In the genomic region with DNA sequence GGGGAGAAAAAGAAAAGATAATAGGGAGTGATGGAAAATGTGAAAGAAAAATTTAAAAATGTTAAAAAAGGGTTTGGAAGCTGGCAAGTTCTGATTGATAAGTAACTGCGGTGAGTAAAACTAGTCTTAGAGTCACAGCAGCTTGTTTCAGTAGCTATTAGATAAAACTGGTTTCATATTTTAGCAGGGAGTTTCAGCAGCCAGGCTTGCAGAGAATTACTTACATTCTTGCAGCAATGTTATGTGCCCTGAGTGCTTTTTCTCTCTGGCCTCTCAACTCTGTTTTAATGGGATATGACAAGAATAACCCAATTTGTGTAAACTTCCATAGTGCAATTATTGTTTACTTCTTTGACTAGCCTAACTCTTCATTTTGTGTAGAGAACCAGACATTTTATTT, we compare ENCODE assay signal across 1 cellular context.
TF ChIP-seq lines count a peak whose summit lies in the region.

No MANE protein-coding gene starts in this region.

TF ChIP-seq in K562, 482 proteins besides CTCF, POLR2A, EP300 and RAD21:
- TF ChIP-seq, protein P1, sequence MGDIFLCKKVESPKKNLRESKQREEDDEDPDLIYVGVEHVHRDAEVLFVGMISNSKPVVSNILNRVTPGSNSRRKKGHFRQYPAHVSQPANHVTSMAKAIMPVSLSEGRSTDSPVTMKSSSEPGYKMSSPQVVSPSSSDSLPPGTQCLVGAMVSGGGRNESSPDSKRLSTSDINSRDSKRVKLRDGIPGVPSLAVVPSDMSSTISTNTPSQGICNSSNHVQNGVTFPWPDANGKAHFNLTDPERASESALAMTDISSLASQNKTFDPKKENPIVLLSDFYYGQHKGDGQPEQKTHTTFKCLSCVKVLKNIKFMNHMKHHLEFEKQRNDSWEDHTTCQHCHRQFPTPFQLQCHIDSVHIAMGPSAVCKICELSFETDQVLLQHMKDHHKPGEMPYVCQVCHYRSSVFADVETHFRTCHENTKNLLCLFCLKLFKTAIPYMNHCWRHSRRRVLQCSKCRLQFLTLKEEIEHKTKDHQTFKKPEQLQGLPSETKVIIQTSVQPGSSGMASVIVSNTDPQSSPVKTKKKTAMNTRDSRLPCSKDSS (IDR thresholded peaks at IDR 0.05; ENCODE audit: low read depth, partially characterized antibody), result no peak
- TF ChIP-seq KAT7 (CRISPR knock-in tag; IDR thresholded peaks at IDR 0.05; ENCODE audit: borderline replicate concordance) (no peak), JUN (IDR thresholded peaks at IDR 0.05; ENCODE audit: borderline replicate concordance, low read depth, low read length) (no peak), JUN (CRISPR knock-in tag; IDR thresholded peaks at IDR 0.05; ENCODE audit: borderline replicate concordance) (no peak), SAFB (IDR thresholded peaks at IDR 0.05; ENCODE audit: borderline replicate concordance, low read depth, low read length) (no peak), ZNF121 (CRISPR knock-in tag; conservative IDR thresholded peaks at IDR 0.05) (no peak), BCOR (IDR thresholded peaks at IDR 0.05) (no peak), RCOR1 (IDR thresholded peaks at IDR 0.05; ENCODE audit: borderline replicate concordance in 1 of 2, low read depth in 2 of 2, low read length in 2 of 2) (no peak), ZNF583 (CRISPR knock-in tag; IDR thresholded peaks at IDR 0.05) (no peak), SMARCB1 (IDR thresholded peaks at IDR 0.05; ENCODE audit: insufficient read length, low read depth) (no peak)
- TF ChIP-seq, protein P2, sequence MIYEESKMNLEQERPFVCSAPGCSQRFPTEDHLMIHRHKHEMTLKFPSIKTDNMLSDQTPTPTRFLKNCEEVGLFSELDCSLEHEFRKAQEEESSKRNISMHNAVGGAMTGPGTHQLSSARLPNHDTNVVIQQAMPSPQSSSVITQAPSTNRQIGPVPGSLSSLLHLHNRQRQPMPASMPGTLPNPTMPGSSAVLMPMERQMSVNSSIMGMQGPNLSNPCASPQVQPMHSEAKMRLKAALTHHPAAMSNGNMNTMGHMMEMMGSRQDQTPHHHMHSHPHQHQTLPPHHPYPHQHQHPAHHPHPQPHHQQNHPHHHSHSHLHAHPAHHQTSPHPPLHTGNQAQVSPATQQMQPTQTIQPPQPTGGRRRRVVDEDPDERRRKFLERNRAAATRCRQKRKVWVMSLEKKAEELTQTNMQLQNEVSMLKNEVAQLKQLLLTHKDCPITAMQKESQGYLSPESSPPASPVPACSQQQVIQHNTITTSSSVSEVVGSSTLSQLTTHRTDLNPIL (CRISPR knock-in tag; IDR thresholded peaks at IDR 0.05), result no peak
- TF ChIP-seq, protein P3, sequence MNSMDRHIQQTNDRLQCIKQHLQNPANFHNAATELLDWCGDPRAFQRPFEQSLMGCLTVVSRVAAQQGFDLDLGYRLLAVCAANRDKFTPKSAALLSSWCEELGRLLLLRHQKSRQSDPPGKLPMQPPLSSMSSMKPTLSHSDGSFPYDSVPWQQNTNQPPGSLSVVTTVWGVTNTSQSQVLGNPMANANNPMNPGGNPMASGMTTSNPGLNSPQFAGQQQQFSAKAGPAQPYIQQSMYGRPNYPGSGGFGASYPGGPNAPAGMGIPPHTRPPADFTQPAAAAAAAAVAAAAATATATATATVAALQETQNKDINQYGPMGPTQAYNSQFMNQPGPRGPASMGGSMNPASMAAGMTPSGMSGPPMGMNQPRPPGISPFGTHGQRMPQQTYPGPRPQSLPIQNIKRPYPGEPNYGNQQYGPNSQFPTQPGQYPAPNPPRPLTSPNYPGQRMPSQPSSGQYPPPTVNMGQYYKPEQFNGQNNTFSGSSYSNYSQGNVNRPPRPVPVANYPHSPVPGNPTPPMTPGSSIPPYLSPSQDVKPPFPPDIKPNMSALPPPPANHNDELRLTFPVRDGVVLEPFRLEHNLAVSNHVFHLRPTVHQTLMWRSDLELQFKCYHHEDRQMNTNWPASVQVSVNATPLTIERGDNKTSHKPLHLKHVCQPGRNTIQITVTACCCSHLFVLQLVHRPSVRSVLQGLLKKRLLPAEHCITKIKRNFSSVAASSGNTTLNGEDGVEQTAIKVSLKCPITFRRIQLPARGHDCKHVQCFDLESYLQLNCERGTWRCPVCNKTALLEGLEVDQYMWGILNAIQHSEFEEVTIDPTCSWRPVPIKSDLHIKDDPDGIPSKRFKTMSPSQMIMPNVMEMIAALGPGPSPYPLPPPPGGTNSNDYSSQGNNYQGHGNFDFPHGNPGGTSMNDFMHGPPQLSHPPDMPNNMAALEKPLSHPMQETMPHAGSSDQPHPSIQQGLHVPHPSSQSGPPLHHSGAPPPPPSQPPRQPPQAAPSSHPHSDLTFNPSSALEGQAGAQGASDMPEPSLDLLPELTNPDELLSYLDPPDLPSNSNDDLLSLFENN (IDR thresholded peaks at IDR 0.05; ENCODE audit: low read depth in 2 of 2, low read length in 2 of 2), result no peak
- TF ChIP-seq, protein P4, sequence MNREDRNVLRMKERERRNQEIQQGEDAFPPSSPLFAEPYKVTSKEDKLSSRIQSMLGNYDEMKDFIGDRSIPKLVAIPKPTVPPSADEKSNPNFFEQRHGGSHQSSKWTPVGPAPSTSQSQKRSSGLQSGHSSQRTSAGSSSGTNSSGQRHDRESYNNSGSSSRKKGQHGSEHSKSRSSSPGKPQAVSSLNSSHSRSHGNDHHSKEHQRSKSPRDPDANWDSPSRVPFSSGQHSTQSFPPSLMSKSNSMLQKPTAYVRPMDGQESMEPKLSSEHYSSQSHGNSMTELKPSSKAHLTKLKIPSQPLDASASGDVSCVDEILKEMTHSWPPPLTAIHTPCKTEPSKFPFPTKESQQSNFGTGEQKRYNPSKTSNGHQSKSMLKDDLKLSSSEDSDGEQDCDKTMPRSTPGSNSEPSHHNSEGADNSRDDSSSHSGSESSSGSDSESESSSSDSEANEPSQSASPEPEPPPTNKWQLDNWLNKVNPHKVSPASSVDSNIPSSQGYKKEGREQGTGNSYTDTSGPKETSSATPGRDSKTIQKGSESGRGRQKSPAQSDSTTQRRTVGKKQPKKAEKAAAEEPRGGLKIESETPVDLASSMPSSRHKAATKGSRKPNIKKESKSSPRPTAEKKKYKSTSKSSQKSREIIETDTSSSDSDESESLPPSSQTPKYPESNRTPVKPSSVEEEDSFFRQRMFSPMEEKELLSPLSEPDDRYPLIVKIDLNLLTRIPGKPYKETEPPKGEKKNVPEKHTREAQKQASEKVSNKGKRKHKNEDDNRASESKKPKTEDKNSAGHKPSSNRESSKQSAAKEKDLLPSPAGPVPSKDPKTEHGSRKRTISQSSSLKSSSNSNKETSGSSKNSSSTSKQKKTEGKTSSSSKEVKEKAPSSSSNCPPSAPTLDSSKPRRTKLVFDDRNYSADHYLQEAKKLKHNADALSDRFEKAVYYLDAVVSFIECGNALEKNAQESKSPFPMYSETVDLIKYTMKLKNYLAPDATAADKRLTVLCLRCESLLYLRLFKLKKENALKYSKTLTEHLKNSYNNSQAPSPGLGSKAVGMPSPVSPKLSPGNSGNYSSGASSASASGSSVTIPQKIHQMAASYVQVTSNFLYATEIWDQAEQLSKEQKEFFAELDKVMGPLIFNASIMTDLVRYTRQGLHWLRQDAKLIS (CRISPR knock-in tag; IDR thresholded peaks at IDR 0.05), result no peak
- TF ChIP-seq, protein P5, sequence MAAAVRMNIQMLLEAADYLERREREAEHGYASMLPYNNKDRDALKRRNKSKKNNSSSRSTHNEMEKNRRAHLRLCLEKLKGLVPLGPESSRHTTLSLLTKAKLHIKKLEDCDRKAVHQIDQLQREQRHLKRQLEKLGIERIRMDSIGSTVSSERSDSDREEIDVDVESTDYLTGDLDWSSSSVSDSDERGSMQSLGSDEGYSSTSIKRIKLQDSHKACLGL (CRISPR knock-in tag; IDR thresholded peaks at IDR 0.05; ENCODE audit: borderline replicate concordance, poor library complexity, severe bottlenecking), result no peak
- TF ChIP-seq, protein P6, sequence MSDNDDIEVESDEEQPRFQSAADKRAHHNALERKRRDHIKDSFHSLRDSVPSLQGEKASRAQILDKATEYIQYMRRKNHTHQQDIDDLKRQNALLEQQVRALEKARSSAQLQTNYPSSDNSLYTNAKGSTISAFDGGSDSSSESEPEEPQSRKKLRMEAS (CRISPR knock-in tag; IDR thresholded peaks at IDR 0.05), result no peak
